8 cellular contexts compared by ENCODE assay signal in genomic region chr4:174217273-174218126, GRCh38.
DNase-seq lines count a peak whose midpoint lies in the region; ATAC-seq lines count a peak whose summit lies in the region.

No MANE protein-coding gene starts in this region.

- peak overlapping the region in 1 of 5 donors; percentile 52 for H3K9ac ChIP-seq in subcutaneous abdominal adipose tissue (ENCODE audit: low read length in 5 of 5)

- H3K4me3 ChIP-seq in HAP-1 (peak overlapping the region; percentile 8; the same call in 1 of the 2 replicates), iPS-18c (ENCODE audit: insufficient read depth, low read depth, low read length) (peak overlapping the region; percentile 40), subcutaneous abdominal adipose tissue (ENCODE audit: low read depth in 1 of 5, low read length in 5 of 5) (peak overlapping the region; percentile 45 to 69 (median 55)), SJCRH30 (no peak overlapping the region)

- no peak overlapping the region for H3K27ac ChIP-seq in subcutaneous abdominal adipose tissue (ENCODE audit: low read depth, low read length)
- no peak overlapping the region for H3K27ac ChIP-seq in SJCRH30

- in situ Hi-C loops in ACHN (cut with HindIII; ENCODE audit: low pct_ligation_motif_present, low pct_unique_long_range_greater_than_20kb, low sequenced_read_pairs): no loop called here
- in situ Hi-C loops in HAP-1 (cut with MboI; ENCODE audit: low sequenced_read_pairs): no loop called here

- ATAC-seq in GM19467 (IDR thresholded peaks at IDR 0.05; ENCODE audit: unreplicated experiment): no peak

- H3K4me1 ChIP-seq in HAP-1 (peaks cover 5% of the 10 kb centered on the region; the same call in 1 of the 2 replicates), subcutaneous abdominal adipose tissue (ENCODE audit: control insufficient read depth in 5 of 5, insufficient read depth in 5 of 5, low read length in 5 of 5) (peaks cover 0 to 40% (median 39%) of the 10 kb centered on the region in 5 donors), SJCRH30 (no peaks in the 10 kb centered on the region)

- H3K9me3 ChIP-seq in HAP-1 (no peaks in the 10 kb centered on the region; the same call in 1 of the 2 replicates), iPS-18c (ENCODE audit: control insufficient read depth, insufficient read depth, low read length) (peaks cover 4% of the 10 kb centered on the region), subcutaneous abdominal adipose tissue (ENCODE audit: control insufficient read depth in 5 of 5, low read length in 5 of 5) (no peaks in the 10 kb centered on the region), SJCRH30 (replicated peaks) (no peaks in the 10 kb centered on the region)

- H3K27me3 ChIP-seq in HAP-1 (ENCODE audit: low read depth) (peaks cover 65% of the 10 kb centered on the region), subcutaneous abdominal adipose tissue (ENCODE audit: control insufficient read depth in 5 of 5, insufficient read depth in 4 of 5, low read length in 5 of 5) (peaks cover 36 to 59% (median 50%) of the 10 kb centered on the region in 5 donors), SJCRH30 (no peaks in the 10 kb centered on the region)

- H3K36me3 ChIP-seq in HAP-1 (replicated peaks) (no peaks in the 10 kb centered on the region), subcutaneous abdominal adipose tissue (ENCODE audit: control insufficient read depth in 5 of 5, insufficient read depth in 5 of 5, low read length in 5 of 5) (no peaks in the 10 kb centered on the region), SJCRH30 (no peaks in the 10 kb centered on the region)

- DNase-seq in ACHN: peak; percentile 20
- peak in 1 of 2 experiments; percentile 24 for DNase-seq in HAP-1 (ENCODE audit: low spot score in 2 of 2)
- DNase-seq in amniotic epithelial cell (ENCODE audit: low read depth): peak; percentile 47
- DNase-seq in SJCRH30: no peak
- DNase-seq in SKM-1 (lab: John Stamatoyannopoulos, UW; ENCODE audit: unreplicated experiment): no peak

Comparison
In these comparisons a context has a peak if more than half of its experiments do, and no peak if none do; other contexts are left out.
1. DNase-seq: peak in ACHN (single experiment) and amniotic epithelial cell (single experiment); none in SJCRH30 (0 of 2) and SKM-1 (single experiment).